2 cellular contexts compared by ENCODE assay signal in the genomic region with DNA sequence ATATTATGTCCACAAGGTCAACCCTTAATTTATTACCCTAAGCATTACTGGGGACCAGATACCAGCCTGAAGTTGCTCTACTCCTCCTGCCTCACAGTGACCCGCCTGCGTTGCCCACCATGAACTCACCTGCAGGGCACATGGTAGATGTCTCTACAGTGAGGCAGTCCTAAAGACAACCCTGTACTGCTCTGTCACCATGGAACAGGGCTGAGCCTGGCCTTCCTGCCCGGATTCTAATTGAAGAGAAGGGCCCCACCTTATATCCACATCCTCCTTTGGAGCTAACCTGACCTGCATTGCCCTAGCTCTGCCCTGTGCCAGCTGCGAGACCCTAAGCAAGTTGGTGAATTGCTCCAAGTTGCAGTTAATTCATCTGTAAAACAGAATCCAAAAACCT.
TF ChIP-seq lines count a peak whose summit lies in the region.

No MANE protein-coding gene starts in this region.

TF ChIP-seq in IMR-90, 13 proteins besides CTCF, POLR2A, EP300 and RAD21:
- TF ChIP-seq CEBPB (IDR thresholded peaks at IDR 0.05; ENCODE audit: low read depth, low read length) (no peak), RFX5 (IDR thresholded peaks at IDR 0.05; ENCODE audit: low read depth, low read length) (no peak), SMC3 (IDR thresholded peaks at IDR 0.05; ENCODE audit: low read depth, low read length) (no peak), RCOR1 (IDR thresholded peaks at IDR 0.05; ENCODE audit: insufficient replicate concordance, low read length) (no peak), CHD1 (IDR thresholded peaks at IDR 0.05; ENCODE audit: low read depth, low read length) (no peak), FOS (IDR thresholded peaks at IDR 0.05; ENCODE audit: low read depth, low read length) (no peak)
- TF ChIP-seq, protein P1, sequence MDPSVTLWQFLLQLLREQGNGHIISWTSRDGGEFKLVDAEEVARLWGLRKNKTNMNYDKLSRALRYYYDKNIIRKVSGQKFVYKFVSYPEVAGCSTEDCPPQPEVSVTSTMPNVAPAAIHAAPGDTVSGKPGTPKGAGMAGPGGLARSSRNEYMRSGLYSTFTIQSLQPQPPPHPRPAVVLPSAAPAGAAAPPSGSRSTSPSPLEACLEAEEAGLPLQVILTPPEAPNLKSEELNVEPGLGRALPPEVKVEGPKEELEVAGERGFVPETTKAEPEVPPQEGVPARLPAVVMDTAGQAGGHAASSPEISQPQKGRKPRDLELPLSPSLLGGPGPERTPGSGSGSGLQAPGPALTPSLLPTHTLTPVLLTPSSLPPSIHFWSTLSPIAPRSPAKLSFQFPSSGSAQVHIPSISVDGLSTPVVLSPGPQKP (IDR thresholded peaks at IDR 0.05; ENCODE audit: borderline replicate concordance, low read depth, low read length), result no peak

TF ChIP-seq in HEK293T, 16 proteins besides CTCF, POLR2A, EP300 and RAD21:
- TF ChIP-seq L3MBTL2 (conservative IDR thresholded peaks at IDR 0.05), result no peak
- TF ChIP-seq LEF1 (IDR thresholded peaks at IDR 0.05; ENCODE audit: borderline replicate concordance), result no peak
- no peak for TF ChIP-seq CTBP1 (IDR thresholded peaks at IDR 0.05; ENCODE audit: borderline replicate concordance)
- TF ChIP-seq NFRKB (IDR thresholded peaks at IDR 0.05), result no peak
- no peak for TF ChIP-seq FOXK2 (IDR thresholded peaks at IDR 0.05)
- TF ChIP-seq ELF4 (IDR thresholded peaks at IDR 0.05), result no peak
- TF ChIP-seq BHLHE40 (IDR thresholded peaks at IDR 0.05; ENCODE audit: borderline replicate concordance), result no peak
- no peak for TF ChIP-seq HDGF (IDR thresholded peaks at IDR 0.05; ENCODE audit: borderline replicate concordance)
- TF ChIP-seq SP1 (IDR thresholded peaks at IDR 0.05), result no peak
- no peak for TF ChIP-seq TARDBP (IDR thresholded peaks at IDR 0.05)
- TF ChIP-seq FOXM1 (IDR thresholded peaks at IDR 0.05; ENCODE audit: borderline replicate concordance), result no peak
- no peak for TF ChIP-seq SUZ12 (IDR thresholded peaks at IDR 0.05)
- no peak for TF ChIP-seq ARNT (IDR thresholded peaks at IDR 0.05)
- TF ChIP-seq ZNF384 (IDR thresholded peaks at IDR 0.05), result no peak
- TF ChIP-seq, protein P2, sequence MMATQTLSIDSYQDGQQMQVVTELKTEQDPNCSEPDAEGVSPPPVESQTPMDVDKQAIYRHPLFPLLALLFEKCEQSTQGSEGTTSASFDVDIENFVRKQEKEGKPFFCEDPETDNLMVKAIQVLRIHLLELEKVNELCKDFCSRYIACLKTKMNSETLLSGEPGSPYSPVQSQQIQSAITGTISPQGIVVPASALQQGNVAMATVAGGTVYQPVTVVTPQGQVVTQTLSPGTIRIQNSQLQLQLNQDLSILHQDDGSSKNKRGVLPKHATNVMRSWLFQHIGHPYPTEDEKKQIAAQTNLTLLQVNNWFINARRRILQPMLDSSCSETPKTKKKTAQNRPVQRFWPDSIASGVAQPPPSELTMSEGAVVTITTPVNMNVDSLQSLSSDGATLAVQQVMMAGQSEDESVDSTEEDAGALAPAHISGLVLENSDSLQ (IDR thresholded peaks at IDR 0.05), result no peak
- no peak for TF ChIP-seq FOXA1 (IDR thresholded peaks at IDR 0.05)
